10 cellular contexts compared by ENCODE assay signal in the genomic region with DNA sequence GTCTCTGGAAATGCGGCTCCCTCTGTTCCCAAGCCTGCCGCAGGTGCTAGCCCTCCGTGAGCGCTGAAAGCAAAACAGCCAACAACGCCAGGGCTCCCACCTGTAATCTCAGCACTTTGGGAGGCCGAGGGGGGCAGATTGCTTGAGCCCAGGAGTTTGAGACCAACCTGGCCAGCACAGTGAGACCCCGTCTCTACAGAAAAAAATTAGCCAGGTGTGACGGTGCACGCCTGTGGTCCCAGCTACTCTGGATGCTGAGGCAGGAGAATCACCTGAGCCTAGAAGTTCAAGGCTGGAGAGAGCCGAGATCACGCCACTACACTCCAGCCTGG. TPM values are rescaled to one million over a fixed set of nuclear protein-coding genes. Genes with fewer than 3 reads are reported as not detected.
DNase-seq lines count a peak whose midpoint lies in the region; ATAC-seq, FAIRE-seq and TF ChIP-seq lines count a peak whose summit lies in the region.
"Had no signal": no experiment of that assay in that cellular context is flagged by ENCODE, and none has a peak within 500 bp of the region (broad histone marks: within the 10 kb centered on the region; RNA-seq: fewer than 3 reads in every experiment).

No MANE protein-coding gene starts in this region.

- no peak for FAIRE-seq in HepG2 (lab: Jason Lieb, UNC)
- FAIRE-seq: frontal cortex had no signal

- H3K4me3 ChIP-seq in HAP-1 (peak overlapping the region; percentile 36), HepG2 (replicated peaks in 1 of 3; ENCODE audit: insufficient read depth in 1 of 3, low read depth in 2 of 3, low read length in 3 of 3) (peak overlapping the region; percentile 62 to 77 (median 65); a peak in 5 of 6 replicates), subcutaneous abdominal adipose tissue (ENCODE audit: low read depth in 1 of 5, low read length in 5 of 5) (peak overlapping the region; percentile 50 to 73 (median 69))

- H3K27ac ChIP-seq in angular gyrus (ENCODE audit: low read depth, low read length) (peak overlapping the region; percentile 99), HepG2 (ENCODE audit: extremely low read length, insufficient read depth, low read length) (no peak overlapping the region), subcutaneous abdominal adipose tissue (ENCODE audit: low read depth, low read length) (peak overlapping the region; percentile 97)
- H3K27ac ChIP-seq in CD4-positive, alpha-beta T cell (ENCODE audit: low read depth, low read length), result no peak overlapping the region

- peaks cover 6% of the 10 kb centered on the region for H3K4me1 Mint-ChIP-seq in CD4-positive, alpha-beta T cell (ENCODE audit: low read depth)

- no peaks in the 10 kb centered on the region for H3K36me3 Mint-ChIP-seq in CD4-positive, alpha-beta T cell (ENCODE audit: low read depth)

- H3K27me3 Mint-ChIP-seq in CD4-positive, alpha-beta T cell, result no peaks in the 10 kb centered on the region

- no peak for ATAC-seq in HepG2
- no peak for ATAC-seq in CD4-positive, alpha-beta T cell (ENCODE audit: poor library complexity)

- no peak for DNase-seq in HAP-1 (ENCODE audit: low spot score in 2 of 2)
- DNase-seq in HepG2 (ENCODE audit: low spot score), result no peak
- DNase-seq in hepatic stellate cell (ENCODE audit: low spot score), result no peak
- no peak for DNase-seq in CD4-positive, alpha-beta T cell
- DNase-seq in AML-193 (lab: John Stamatoyannopoulos, UW), result no peak
- DNase-seq in NCI-H2107 treated with DMSO at 0.1 percent for 48 hours (lab: John Stamatoyannopoulos, UW; ENCODE audit: unreplicated experiment), result no peak
- DNase-seq: activated T-cell treated with anti-CD3 and anti-CD28 coated beads for 4 hours had no signal

- H3K4me3 Mint-ChIP-seq in CD4-positive, alpha-beta T cell, result no peak overlapping the region

- BruUV-seq in HepG2 (replicated peaks; lab: Mats Ljungman, UMichigan), result no TSS peak

- H3K27me3 ChIP-seq in HAP-1 (ENCODE audit: low read depth), result no peaks in the 10 kb centered on the region
- peaks cover 0 to 43% of the 10 kb centered on the region in 2 experiments; a peak in 3 of 5 replicates for H3K27me3 ChIP-seq in HepG2 (ENCODE audit: control insufficient read depth in 1 of 2, insufficient read depth in 2 of 2, low read length in 2 of 2)
- no peaks in the 10 kb centered on the region for H3K27me3 ChIP-seq in subcutaneous abdominal adipose tissue (ENCODE audit: control insufficient read depth in 5 of 5, insufficient read depth in 4 of 5, low read length in 5 of 5)
- no peaks in the 10 kb centered on the region for H3K27me3 ChIP-seq in CD4-positive, alpha-beta T cell (ENCODE audit: control insufficient read depth, insufficient read depth, low read length)

- H3K4me2 ChIP-seq in HepG2 (ENCODE audit: low read depth, low read length), result peak overlapping the region; percentile 99

- TF ChIP-seq POLR2A in HepG2 (IDR thresholded peaks at IDR 0.05; ENCODE audit: insufficient read depth in 1 of 2, low read depth in 2 of 2, low read length in 2 of 2), result no peak

- no peak overlapping the region for H3K27ac Mint-ChIP-seq in CD4-positive, alpha-beta T cell

- CTCF ChIA-PET in HepG2 (lab: Yijun Ruan, JAX; ENCODE audit: low intra/inter-chr PET ratio, low total read pairs), result no interaction called here
- CTCF ChIA-PET in CD4-positive, alpha-beta T cell (lab: Charles Lee), result interaction anchor here (1.7 kb wide), 1 partner anchor 20 kb away, joined by 4 read pairs; no protein-coding TSS in a partner anchor

- H3K9me3 Mint-ChIP-seq in CD4-positive, alpha-beta T cell, result no peaks in the 10 kb centered on the region

- POLR2A ChIA-PET in HepG2 (lab: Yijun Ruan, JAX), result interaction anchor here (0.7 to 1.9 kb wide), 13 partner anchors 8 to 202 kb away, joined by 3 to 14 read pairs (median 5); a partner anchor contains a TSS
- POLR2A ChIA-PET in CD4-positive, alpha-beta T cell (lab: Charles Lee), result interaction anchor here (0.7 to 2.9 kb wide), 3 partner anchors 41 to 54 kb away, joined by 3 to 10 read pairs (median 3); a partner anchor contains a TSS

- no peak for TF ChIP-seq EP300 in HepG2 (IDR thresholded peaks at IDR 0.05; ENCODE audit: low read depth in 2 of 2, low read length in 2 of 2)
- TF ChIP-seq EP300 in HepG2 (CRISPR knock-in tag; IDR thresholded peaks at IDR 0.05; ENCODE audit: borderline replicate concordance), result no peak

- 5% methylated on average over 11 of the region's 11 CpGs for WGBS in HepG2 (ENCODE audit: low lambda C conversion rate)

- intact Hi-C loops in HepG2 (cut with micrococcal nuclease; ENCODE audit: unreplicated experiment), result no loop called here
- intact Hi-C loops in CD4-positive, alpha-beta T cell (cut with DNase I, micrococcal nuclease), result loop anchor here in 1 of 2 experiments (10.0 kb wide), 1 partner anchor 612 kb away; a partner anchor contains a TSS

- H3K79me2 ChIP-seq in HepG2 (ENCODE audit: insufficient read depth, low read length), result no peaks in the 10 kb centered on the region

- no peaks in the 10 kb centered on the region for H3K36me3 ChIP-seq in HAP-1 (replicated peaks)
- no peaks in the 10 kb centered on the region for H3K36me3 ChIP-seq in HepG2 (replicated peaks in 1 of 2; ENCODE audit: control insufficient read depth in 1 of 2, insufficient read depth in 2 of 2, low read length in 2 of 2)
- H3K36me3 ChIP-seq in subcutaneous abdominal adipose tissue (ENCODE audit: control insufficient read depth in 5 of 5, insufficient read depth in 5 of 5, low read length in 5 of 5), result no peaks in the 10 kb centered on the region

- H3K4me1 ChIP-seq in HAP-1 (peaks cover 33% of the 10 kb centered on the region), HepG2 (ENCODE audit: insufficient read depth, low read length) (peaks cover 45% of the 10 kb centered on the region), subcutaneous abdominal adipose tissue (ENCODE audit: control insufficient read depth in 5 of 5, insufficient read depth in 5 of 5, low read length in 5 of 5) (peaks cover 0 to 51% (median 43%) of the 10 kb centered on the region in 5 donors)

- no peak overlapping the region for H2AFZ ChIP-seq in HepG2 (ENCODE audit: low read length)

- no peaks in the 10 kb centered on the region for H3K9me3 ChIP-seq in HAP-1
- H3K9me3 ChIP-seq in HepG2 (ENCODE audit: low read length), result no peaks in the 10 kb centered on the region
- H3K9me3 ChIP-seq in subcutaneous abdominal adipose tissue (ENCODE audit: control insufficient read depth in 5 of 5, low read length in 5 of 5), result no peaks in the 10 kb centered on the region
- H3K9me3 ChIP-seq in CD4-positive, alpha-beta T cell (ENCODE audit: control insufficient read depth, low read length), result no peaks in the 10 kb centered on the region

- in situ Hi-C loops in HAP-1 (cut with MboI; ENCODE audit: low sequenced_read_pairs), result loop anchor here (5.0 kb wide), 1 partner anchor 40 kb away; a partner anchor contains a TSS
- in situ Hi-C loops in HepG2 (cut with HindIII; ENCODE audit: extremely low pct_ligation_motif_present, low pct_unique_long_range_greater_than_20kb), result no loop called here

- no peak for TF ChIP-seq CTCF in HepG2 (CRISPR knock-in tag; IDR thresholded peaks at IDR 0.05)
- TF ChIP-seq CTCF in CD4-positive, alpha-beta T cell (IDR thresholded peaks at IDR 0.05), result no peak

- no peaks in the 10 kb centered on the region for H4K20me1 ChIP-seq in HepG2 (ENCODE audit: insufficient read depth, low read length)

- no peak for TF ChIP-seq RAD21 in HepG2 (CRISPR knock-in tag; IDR thresholded peaks at IDR 0.05)

- H3K9ac ChIP-seq in HepG2 (ENCODE audit: insufficient read depth, low read depth, low read length), result peak overlapping the region; percentile 62; the same call in 1 of the 2 replicates
- H3K9ac ChIP-seq in subcutaneous abdominal adipose tissue (ENCODE audit: low read length in 5 of 5), result peak overlapping the region; percentile 19 to 88 (median 80)

TF ChIP-seq in HepG2, 621 proteins besides CTCF, POLR2A, EP300 and RAD21 (continues in another document):
- TF ChIP-seq PHF20 (CRISPR knock-in tag; IDR thresholded peaks at IDR 0.05), result 0 out of 2 replicates have a peak, but pooled peaks have one; percentile 11
- 0 out of 2 replicates have a peak, but pooled peaks have one; percentile 6 for TF ChIP-seq ZMYM2 (CRISPR knock-in tag; IDR thresholded peaks at IDR 0.05)

RNA-seq across cellular contexts. Expression of a gene that starts 41.3 kb away (rescaled TPM):
- 1,086 and 1,212 TPM in 2 replicates for total RNA-seq in HepG2 (2016; rRNA removed; fragmentation: Illumina TruSeq; extraction: Trizol)
- total RNA-seq in HepG2 (2016; cell fraction: cytosol; rRNA removed; fragmentation: Illumina TruSeq; extraction: Trizol; ENCODE audit: low read depth), result 383 and 429 TPM in 2 replicates
- total RNA-seq in HepG2 (2016; cell fraction: insoluble cytoplasmic fraction; rRNA removed; fragmentation: Illumina TruSeq; extraction: Trizol), result 1,123 and 1,183 TPM in 2 replicates
- 561 and 605 TPM in 2 replicates for total RNA-seq in HepG2 (2016; cell fraction: membrane; rRNA removed; fragmentation: Illumina TruSeq; extraction: Trizol)
- 429 and 440 TPM in 2 replicates for total RNA-seq in HepG2 (2016; cell fraction: nucleus; rRNA removed; fragmentation: Illumina TruSeq; extraction: Trizol)
- 174 and 190 TPM in 2 replicates for polyA plus RNA-seq in HepG2 (2011; rRNA removed)
- polyA plus RNA-seq in HepG2 (2011; cell fraction: cytosol; rRNA removed), result 192 and 196 TPM in 2 replicates
- 112 and 149 TPM in 2 replicates for polyA plus RNA-seq in HepG2 (2011; cell fraction: nucleus; rRNA removed)
- 399 and 565 TPM in 2 replicates for polyA plus RNA-seq in HepG2 (2012)
- 460 and 492 TPM in 2 replicates for polyA plus RNA-seq in HepG2 (2016; cell fraction: cytosol; fragmentation: Illumina TruSeq; extraction: Trizol; ENCODE audit: low read depth)
- 2,053 and 2,108 TPM in 2 replicates for polyA plus RNA-seq in HepG2 (2016; cell fraction: insoluble cytoplasmic fraction; fragmentation: Illumina TruSeq; extraction: Trizol; ENCODE audit: low read depth)
- 673 and 705 TPM in 2 replicates for polyA plus RNA-seq in HepG2 (2016; cell fraction: membrane; fragmentation: Illumina TruSeq; extraction: Trizol; ENCODE audit: low read depth)
- 1,089 and 1,130 TPM in 2 replicates for polyA plus RNA-seq in HepG2 (2016; cell fraction: nucleus; fragmentation: Illumina TruSeq; extraction: Trizol; ENCODE audit: insufficient read depth, low read depth)
- 146 and 188 TPM in 2 replicates for polyA minus RNA-seq in HepG2 (2011; rRNA and poly(A)+ RNA removed; ENCODE audit: low replicate concordance)
- 210 and 216 TPM in 2 replicates for polyA minus RNA-seq in HepG2 (2011; cell fraction: cytosol; rRNA and poly(A)+ RNA removed)
- 83.7 and 96.4 TPM in 2 replicates for polyA minus RNA-seq in HepG2 (2011; cell fraction: nucleus; rRNA and poly(A)+ RNA removed)
- total RNA-seq in CD4-positive, alpha-beta T cell, result 1,000 to 10,000 TPM; 1,546 to 1,586 TPM

Comparison
In these comparisons a context has a peak if more than half of its experiments do, and no peak if none do; other contexts are left out.
1. H3K27ac ChIP-seq: peak in angular gyrus (single experiment) and subcutaneous abdominal adipose tissue (single experiment); none in HepG2 (single experiment) and CD4-positive, alpha-beta T cell (single experiment).
2. Peak in every context shown above with its lines, with median percentiles within 50 percentile points of each other: H3K4me3 ChIP-seq.